15 cellular contexts compared by ENCODE assay signal in the genomic region with DNA sequence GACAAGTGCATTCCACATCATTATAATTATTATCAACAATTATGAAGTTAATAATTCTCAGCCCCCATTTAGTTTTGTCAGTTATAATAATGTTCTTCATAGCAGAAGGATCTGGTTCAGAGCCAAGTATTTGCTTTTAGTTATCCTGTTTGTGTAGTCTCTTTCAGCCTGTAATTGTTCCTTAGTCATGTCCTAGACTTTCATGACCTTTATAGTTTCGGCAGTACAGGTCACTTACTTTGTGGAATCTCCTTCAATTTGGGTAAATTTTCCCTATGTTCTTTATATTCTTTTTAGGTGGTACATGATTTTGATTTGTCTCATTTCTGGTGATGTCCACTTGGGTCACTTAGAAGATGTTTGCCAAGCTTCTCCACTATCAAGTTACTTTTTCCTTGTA. TPM values are rescaled to one million over a fixed set of nuclear protein-coding genes. Genes with fewer than 3 reads are reported as not detected.
DNase-seq lines count a peak whose midpoint lies in the region; ATAC-seq and TF ChIP-seq lines count a peak whose summit lies in the region.
"Had no signal": no experiment of that assay in that cellular context is flagged by ENCODE, and none has a peak within 500 bp of the region (broad histone marks: within the 10 kb centered on the region; RNA-seq: fewer than 3 reads in every experiment).

No MANE protein-coding gene starts in this region.

- H3K27me3 Mint-ChIP-seq in chondrocyte (ENCODE audit: low read depth) = no peaks in the 10 kb centered on the region
- H3K27me3 Mint-ChIP-seq in natural killer cell (ENCODE audit: low read depth in 2 of 2) = no peaks in the 10 kb centered on the region
- H3K27me3 Mint-ChIP-seq: activated CD8-positive, alpha-beta T cell treated with anti-CD3 and anti-CD28 coated beads for 36 hours had no signal

- TF ChIP-seq CTCF in chondrocyte (IDR thresholded peaks at IDR 0.05) (no peak), natural killer cell (IDR thresholded peaks at IDR 0.05) (no peak)

- no peaks in the 10 kb centered on the region for H3K9me3 ChIP-seq in HAP-1
- H3K9me3 ChIP-seq: esophagus muscularis mucosa had no signal

- H3K9me3 Mint-ChIP-seq in chondrocyte (ENCODE audit: low read depth) (no peaks in the 10 kb centered on the region), natural killer cell (no peaks in the 10 kb centered on the region)
- H3K9me3 Mint-ChIP-seq: activated CD8-positive, alpha-beta T cell treated with anti-CD3 and anti-CD28 coated beads for 36 hours had no signal

- H3K36me3 Mint-ChIP-seq in chondrocyte (ENCODE audit: low read depth) = no peaks in the 10 kb centered on the region
- H3K36me3 Mint-ChIP-seq in natural killer cell = no peaks in the 10 kb centered on the region

- intact Hi-C loops in natural killer cell (cut with micrococcal nuclease) = no loop called here

- H3K27me3 ChIP-seq in ACC112 (ENCODE audit: insufficient read depth, low read length) (no peaks in the 10 kb centered on the region), HAP-1 (ENCODE audit: low read depth) (no peaks in the 10 kb centered on the region)
- H3K27me3 ChIP-seq: esophagus muscularis mucosa had no signal

- H3K4me3 ChIP-seq in ACC112 (ENCODE audit: low read depth, low read length) (0 out of 2 replicates have a peak overlapping the region, but pooled peaks have one; percentile 3), HAP-1 (no peak overlapping the region)
- H3K4me3 ChIP-seq: esophagus muscularis mucosa had no signal

- H3K4me1 Mint-ChIP-seq in chondrocyte (ENCODE audit: low read depth) = peaks cover 52% of the 10 kb centered on the region
- peaks cover 34 to 40% of the 10 kb centered on the region in 2 donors for H3K4me1 Mint-ChIP-seq in natural killer cell

- no peaks in the 10 kb centered on the region for H3K36me3 ChIP-seq in ACC112 (ENCODE audit: insufficient read depth, low read length)
- no peaks in the 10 kb centered on the region for H3K36me3 ChIP-seq in HAP-1 (replicated peaks)
- H3K36me3 ChIP-seq: esophagus muscularis mucosa had no signal

- in situ Hi-C loops in HAP-1 (cut with MboI; ENCODE audit: low sequenced_read_pairs) = no loop called here

- H2AFZ ChIP-seq in ACC112 (ENCODE audit: low read length, unreplicated experiment) = no peak overlapping the region

- ATAC-seq in natural killer cell (no peak), HG02610 (IDR thresholded peaks at IDR 0.05; ENCODE audit: unreplicated experiment) (no peak)
- ATAC-seq: activated CD8-positive, alpha-beta T cell treated with anti-CD3 and anti-CD28 coated beads for 36 hours had no signal

- H3K27ac Mint-ChIP-seq in chondrocyte (ENCODE audit: unreplicated experiment) (peak overlapping the region; percentile 34), natural killer cell (peak overlapping the region; percentile 62 to 78)
- H3K27ac Mint-ChIP-seq: activated CD8-positive, alpha-beta T cell treated with anti-CD3 and anti-CD28 coated beads for 36 hours had no signal

- peak overlapping the region; percentile 54 for H3K27ac ChIP-seq in ACC112 (ENCODE audit: low read depth, low read length)

- DNase-seq in HCEC 1CT = peak; percentile 37
- no peak for DNase-seq in chondrocyte (ENCODE audit: low spot score)
- DNase-seq in natural killer cell = no peak
- DNase-seq in NCI-H1092 (lab: John Stamatoyannopoulos, UW) = no peak
- no peak for DNase-seq in HAP-1 (ENCODE audit: low spot score in 2 of 2)
- DNase-seq in DMS79 (lab: John Stamatoyannopoulos, UW) = no peak
- DNase-seq: activated CD8-positive, alpha-beta T cell treated with anti-CD3 and anti-CD28 coated beads for 36 hours; activated naive CD4-positive, alpha-beta T cell; H7; retina; stimulated activated CD4-positive, alpha-beta T cell treated with anti-CD3 and anti-CD28 coated beads, Interleukin-4, amount 100 ng/mL, for 4 hours; stimulated activated naive CD4-positive, alpha-beta T cell had no signal

- H3K4me1 ChIP-seq in ACC112 (ENCODE audit: control insufficient read depth, insufficient read depth, low read length, unreplicated experiment) = peaks cover 33% of the 10 kb centered on the region
- H3K4me1 ChIP-seq in HAP-1 = no peaks in the 10 kb centered on the region

- peaks cover 89% of the 10 kb centered on the region for H3K79me2 ChIP-seq in ACC112 (ENCODE audit: control insufficient read depth, insufficient read depth, low read length, unreplicated experiment)

- H3K4me3 Mint-ChIP-seq in chondrocyte (ENCODE audit: unreplicated experiment) (no peak overlapping the region), natural killer cell (no peak overlapping the region)
- H3K4me3 Mint-ChIP-seq: activated CD8-positive, alpha-beta T cell treated with anti-CD3 and anti-CD28 coated beads for 36 hours had no signal

RNA-seq across cellular contexts. Expression of a gene that starts 34.3 kb away (rescaled TPM):
- total RNA-seq in chondrocyte = 39.1 to 51.2 TPM (median 48.8 TPM) in 3 replicates
- 10 to 100 TPM; 31.2 to 36.0 (median 31.9) TPM for total RNA-seq in natural killer cell

RNA-seq across cellular contexts. Expression of a gene that starts 55.9 kb away (rescaled TPM):
- not detected in 3 replicates for total RNA-seq in chondrocyte
- 1 to 10 TPM in 1 of 3 donors, not detected in 2; 3.4 TPM for total RNA-seq in natural killer cell
- total RNA-seq: activated CD8-positive, alpha-beta T cell treated with anti-CD3 and anti-CD28 coated beads for 36 hours; H7 had no signal
